In the genomic region with DNA sequence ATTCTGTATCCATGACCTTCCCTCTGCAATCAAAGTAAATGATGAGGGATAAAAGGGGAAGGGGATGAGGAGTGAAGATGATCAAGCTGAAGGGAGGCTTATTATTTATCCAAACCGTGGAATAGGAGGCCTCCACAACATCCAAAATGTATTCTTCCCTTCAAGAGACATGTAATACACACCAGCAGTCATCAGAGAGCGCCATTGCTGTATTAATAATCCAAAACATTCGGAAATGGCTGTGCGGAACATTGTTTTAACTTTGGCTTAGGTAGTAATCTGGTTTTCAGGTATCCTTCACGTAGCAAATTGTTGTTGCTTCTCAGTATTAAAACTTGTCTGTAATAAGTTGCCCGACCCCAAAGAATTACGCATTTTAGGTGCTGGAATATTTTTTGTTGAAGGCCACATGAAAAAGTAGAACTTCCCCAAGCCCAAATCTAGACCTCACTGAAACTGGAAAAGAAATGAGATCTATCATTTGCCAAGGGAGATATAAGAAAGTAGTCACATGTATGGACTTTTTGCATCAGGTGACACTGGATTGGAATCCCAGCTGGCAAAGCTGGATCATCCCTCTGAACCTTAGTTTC, we compare ENCODE assay signal across 7 cellular contexts.
A peak's percentile ranks its signal among the peaks of the same experiment; 100 is the strongest.
DNase-seq lines count a peak whose midpoint lies in the region; ATAC-seq, FAIRE-seq and TF ChIP-seq lines count a peak whose summit lies in the region.

No MANE protein-coding gene starts in this region.

- TF ChIP-seq EP300 in Ishikawa (IDR thresholded peaks at IDR 0.05; ENCODE audit: borderline replicate concordance): no peak

- FAIRE-seq in RCC 7860 (lab: Jason Lieb, UNC): no peak

- peak; percentile 73 for DNase-seq in ELR (ENCODE audit: low read depth)
- DNase-seq in RCC 7860 (ENCODE audit: low spot score): peak; percentile 38
- DNase-seq in amniotic stem cell (lab: John Stamatoyannopoulos, UW): peak; percentile 44
- DNase-seq in iPS-NIHi7 (ENCODE audit: extremely low spot score): peak; percentile 51
- DNase-seq in stimulated activated CD4-positive, alpha-beta T cell treated with anti-CD3 and anti-CD28 coated beads, Interleukin-2, amount 100 ng/mL, for 24 hours: peak; percentile 17 to 51

- no peak for ATAC-seq in GM21360 (IDR thresholded peaks at IDR 0.05; ENCODE audit: unreplicated experiment)

- TF ChIP-seq RAD21 in Ishikawa (IDR thresholded peaks at IDR 0.05; ENCODE audit: low read depth): peak; percentile 90

TF ChIP-seq in Ishikawa, 13 proteins besides CTCF, POLR2A, EP300 and RAD21:
- TF ChIP-seq YY1 (IDR thresholded peaks at IDR 0.05; ENCODE audit: low read depth) (no peak), CREB1 (IDR thresholded peaks at IDR 0.05; ENCODE audit: low read depth) (no peak), TEAD4 (IDR thresholded peaks at IDR 0.05) (no peak), TAF1 (IDR thresholded peaks at IDR 0.05; ENCODE audit: low read depth) (no peak), NFIC (IDR thresholded peaks at IDR 0.05) (no peak), FOXM1 (IDR thresholded peaks at IDR 0.05; ENCODE audit: borderline replicate concordance, low read depth) (no peak), CEBPB (IDR thresholded peaks at IDR 0.05) (no peak), EGR1 (IDR thresholded peaks at IDR 0.05) (no peak), ZBTB7A (IDR thresholded peaks at IDR 0.05; ENCODE audit: low read depth) (no peak), TCF12 (IDR thresholded peaks at IDR 0.05; ENCODE audit: low read depth) (no peak)
- TF ChIP-seq, protein P1, sequence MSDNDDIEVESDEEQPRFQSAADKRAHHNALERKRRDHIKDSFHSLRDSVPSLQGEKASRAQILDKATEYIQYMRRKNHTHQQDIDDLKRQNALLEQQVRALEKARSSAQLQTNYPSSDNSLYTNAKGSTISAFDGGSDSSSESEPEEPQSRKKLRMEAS (IDR thresholded peaks at IDR 0.05): no peak
- TF ChIP-seq, protein P2, sequence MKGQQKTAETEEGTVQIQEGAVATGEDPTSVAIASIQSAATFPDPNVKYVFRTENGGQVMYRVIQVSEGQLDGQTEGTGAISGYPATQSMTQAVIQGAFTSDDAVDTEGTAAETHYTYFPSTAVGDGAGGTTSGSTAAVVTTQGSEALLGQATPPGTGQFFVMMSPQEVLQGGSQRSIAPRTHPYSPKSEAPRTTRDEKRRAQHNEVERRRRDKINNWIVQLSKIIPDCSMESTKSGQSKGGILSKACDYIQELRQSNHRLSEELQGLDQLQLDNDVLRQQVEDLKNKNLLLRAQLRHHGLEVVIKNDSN (IDR thresholded peaks at IDR 0.05): no peak
- TF ChIP-seq, protein P3, sequence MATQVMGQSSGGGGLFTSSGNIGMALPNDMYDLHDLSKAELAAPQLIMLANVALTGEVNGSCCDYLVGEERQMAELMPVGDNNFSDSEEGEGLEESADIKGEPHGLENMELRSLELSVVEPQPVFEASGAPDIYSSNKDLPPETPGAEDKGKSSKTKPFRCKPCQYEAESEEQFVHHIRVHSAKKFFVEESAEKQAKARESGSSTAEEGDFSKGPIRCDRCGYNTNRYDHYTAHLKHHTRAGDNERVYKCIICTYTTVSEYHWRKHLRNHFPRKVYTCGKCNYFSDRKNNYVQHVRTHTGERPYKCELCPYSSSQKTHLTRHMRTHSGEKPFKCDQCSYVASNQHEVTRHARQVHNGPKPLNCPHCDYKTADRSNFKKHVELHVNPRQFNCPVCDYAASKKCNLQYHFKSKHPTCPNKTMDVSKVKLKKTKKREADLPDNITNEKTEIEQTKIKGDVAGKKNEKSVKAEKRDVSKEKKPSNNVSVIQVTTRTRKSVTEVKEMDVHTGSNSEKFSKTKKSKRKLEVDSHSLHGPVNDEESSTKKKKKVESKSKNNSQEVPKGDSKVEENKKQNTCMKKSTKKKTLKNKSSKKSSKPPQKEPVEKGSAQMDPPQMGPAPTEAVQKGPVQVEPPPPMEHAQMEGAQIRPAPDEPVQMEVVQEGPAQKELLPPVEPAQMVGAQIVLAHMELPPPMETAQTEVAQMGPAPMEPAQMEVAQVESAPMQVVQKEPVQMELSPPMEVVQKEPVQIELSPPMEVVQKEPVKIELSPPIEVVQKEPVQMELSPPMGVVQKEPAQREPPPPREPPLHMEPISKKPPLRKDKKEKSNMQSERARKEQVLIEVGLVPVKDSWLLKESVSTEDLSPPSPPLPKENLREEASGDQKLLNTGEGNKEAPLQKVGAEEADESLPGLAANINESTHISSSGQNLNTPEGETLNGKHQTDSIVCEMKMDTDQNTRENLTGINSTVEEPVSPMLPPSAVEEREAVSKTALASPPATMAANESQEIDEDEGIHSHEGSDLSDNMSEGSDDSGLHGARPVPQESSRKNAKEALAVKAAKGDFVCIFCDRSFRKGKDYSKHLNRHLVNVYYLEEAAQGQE (IDR thresholded peaks at IDR 0.05; ENCODE audit: low read depth): no peak
